ENCODE assay signal across 25 cellular contexts in genomic region chr22:32466496-32466895, GRCh38. TPM values are rescaled to one million over a fixed set of nuclear protein-coding genes. Genes with fewer than 3 reads are reported as not detected.
DNase-seq lines count a peak whose midpoint lies in the region; FAIRE-seq and TF ChIP-seq lines count a peak whose summit lies in the region.
"Had no signal": no experiment of that assay in that cellular context is flagged by ENCODE, and none has a peak within 500 bp of the region (broad histone marks: within the 10 kb centered on the region; RNA-seq: fewer than 3 reads in every experiment).

No MANE protein-coding gene starts in this region.

- H3K4me1 Mint-ChIP-seq in progenitor cell of endocrine pancreas (ENCODE audit: low read depth), result no peaks in the 10 kb centered on the region
- H3K4me1 Mint-ChIP-seq: B cell, GM23338 had no signal

- H3K4me3 ChIP-seq in HEK293 (ENCODE audit: low read depth, low read length), result no peak overlapping the region
- no peak overlapping the region for H3K4me3 ChIP-seq in epithelial cell of esophagus (ENCODE audit: low read length)
- H3K4me3 ChIP-seq in transverse colon, result no peak overlapping the region
- H3K4me3 ChIP-seq: A549, GM23338, SJCRH30 had no signal

- TF ChIP-seq CTCF in HEK293 (tag by site-specific recombination; IDR thresholded peaks at IDR 0.05) (no peak), epithelial cell of esophagus (IDR thresholded peaks at IDR 0.05; ENCODE audit: insufficient read depth, low read depth, low read length, missing control alignments) (no peak), progenitor cell of endocrine pancreas (IDR thresholded peaks at IDR 0.05; ENCODE audit: unreplicated experiment) (no peak), transverse colon (IDR thresholded peaks at IDR 0.05) (no peak)

- DNase-seq in RCC 7860 (ENCODE audit: low spot score) (peak; percentile 71), epithelial cell of esophagus (ENCODE audit: low read depth) (peak; percentile 43), urothelium cell line (ENCODE audit: low spot score) (peak; percentile 50), progenitor cell of endocrine pancreas (ENCODE audit: low spot score, unreplicated experiment) (no peak), transverse colon (no peak)
- no peak for DNase-seq in stimulated activated CD4-positive, alpha-beta T cell treated with anti-CD3 and anti-CD28 coated beads, Interleukin-12 subunit alpha, Interleukin-12 subunit beta, amount 100 ng/mL, for 4 hours
- DNase-seq: DMS 273 treated with DMSO at 0.1 percent for 48 hours, DMS79 treated with DMSO at 0.1 percent for 48 hours, HCEC 1CT, Kasumi-1, MM.1S, NCI-H1092, NCI-H1436, NCI-H187 treated with DMSO at 0.1 percent for 48 hours, NCI-H2107, NCI-H510A, NCI-H748 treated with DMSO at 0.1 percent for 48 hours, SJCRH30 had no signal

- in situ Hi-C loops in transverse colon (cut with MboI; ENCODE audit: low pct_ligation_motif_present in 1 of 4, low pct_unique_long_range_greater_than_20kb in 1 of 4, low sequenced_read_pairs in 3 of 4), result loop anchor here in 3 of 4 donors (25.0 kb wide), 2 partner anchors 479 to 504 kb away; no protein-coding TSS in a partner anchor

- CTCF ChIA-PET in HEK293 (lab: Yijun Ruan, JAX), result interaction anchor here (0.5 to 0.9 kb wide), 3 partner anchors 55 to 405 kb away, joined by 3 to 4 read pairs (median 3); partner anchors contain the start of gene RTCB

- H3K36me3 ChIP-seq in HEK293 (ENCODE audit: control insufficient read depth in 2 of 2, insufficient read depth in 1 of 2, low read length in 2 of 2) (no peaks in the 10 kb centered on the region), transverse colon (no peaks in the 10 kb centered on the region)
- H3K36me3 ChIP-seq: SJCRH30 had no signal

- TF ChIP-seq EP300 in transverse colon (IDR thresholded peaks at IDR 0.05; ENCODE audit: low read depth), result no peak

- H3K27ac ChIP-seq in HEK293 (ENCODE audit: extremely low read depth, low read depth, low read length), result no peak overlapping the region
- no peak overlapping the region for H3K27ac ChIP-seq in transverse colon
- H3K27ac ChIP-seq: A549, SJCRH30 had no signal

- no peak for FAIRE-seq in RCC 7860 (lab: Jason Lieb, UNC)
- FAIRE-seq in urothelium cell line (lab: Jason Lieb, UNC), result no peak
- FAIRE-seq: A549, GM12892 had no signal

- H3K4me1 ChIP-seq in HEK293 (ENCODE audit: control insufficient read depth, insufficient read depth, low read length) (0 out of 2 replicates have a peak, but pooled peaks cover 2% of the 10 kb centered on the region), transverse colon (no peaks in the 10 kb centered on the region)
- H3K4me1 ChIP-seq: SJCRH30 had no signal

- TF ChIP-seq POLR2A in transverse colon (IDR thresholded peaks at IDR 0.05), result no peak

- H3K9me3 ChIP-seq in HEK293 (ENCODE audit: control insufficient read depth, insufficient read depth, low read depth, low read length) (no peaks in the 10 kb centered on the region), transverse colon (no peaks in the 10 kb centered on the region)
- H3K9me3 ChIP-seq: A549, SJCRH30 had no signal

- H3K27me3 ChIP-seq in transverse colon, result peaks cover 32% of the 10 kb centered on the region
- H3K27me3 ChIP-seq: SJCRH30 had no signal

- peaks cover 48% of the 10 kb centered on the region for H3K27me3 Mint-ChIP-seq in progenitor cell of endocrine pancreas

- 74 to 77% methylated on average over 8 of the region's 8 CpGs for WGBS in transverse colon (ENCODE audit: low coverage in 1 of 2), 2 donors

- no peak overlapping the region for H3K27ac Mint-ChIP-seq in progenitor cell of endocrine pancreas
- H3K27ac Mint-ChIP-seq: B cell, CD14-positive monocyte, GM23338 had no signal

- POLR2A ChIA-PET in HEK293 (lab: Yijun Ruan, JAX), result interaction anchor here (0.5 kb wide), 1 partner anchor 483 kb away, joined by 3 read pairs; no protein-coding TSS in a partner anchor

- H3K36me3 Mint-ChIP-seq in progenitor cell of endocrine pancreas (ENCODE audit: insufficient read depth), result no peaks in the 10 kb centered on the region
- H3K36me3 Mint-ChIP-seq: CD14-positive monocyte had no signal

- intact Hi-C loops in transverse colon (cut with DNase I; ENCODE audit: low total_unique reads), result no loop called here

- H3K9me3 Mint-ChIP-seq in progenitor cell of endocrine pancreas (ENCODE audit: low read depth), result no peaks in the 10 kb centered on the region
- H3K9me3 Mint-ChIP-seq: CD14-positive monocyte, GM23338 had no signal

- no peak overlapping the region for H3K4me3 Mint-ChIP-seq in progenitor cell of endocrine pancreas (ENCODE audit: low read depth)
- H3K4me3 Mint-ChIP-seq: B cell, CD14-positive monocyte, GM23338 had no signal

TF ChIP-seq in HEK293, 187 proteins besides CTCF, POLR2A, EP300 and RAD21 (continues in another document):
- TF ChIP-seq ZNF48 (tag by site-specific recombination; IDR thresholded peaks at IDR 0.05) (no peak), ZNF664 (tag by site-specific recombination; IDR thresholded peaks at IDR 0.05) (no peak), ZFHX2 (tag by site-specific recombination; conservative IDR thresholded peaks at IDR 0.05) (0 out of 2 replicates have a peak, but pooled peaks have one; percentile 14), FEZF1 (tag by site-specific recombination; IDR thresholded peaks at IDR 0.05) (no peak), ZNF677 (tag by site-specific recombination; IDR thresholded peaks at IDR 0.05) (no peak), ZNF121 (tag by site-specific recombination; IDR thresholded peaks at IDR 0.05) (no peak), ZNF571 (tag by site-specific recombination; IDR thresholded peaks at IDR 0.05) (no peak), ZNF354C (tag by site-specific recombination; IDR thresholded peaks at IDR 0.05; ENCODE audit: borderline replicate concordance, low read depth) (no peak), EGR2 (tag by site-specific recombination; IDR thresholded peaks at IDR 0.05; ENCODE audit: low read depth) (peak; percentile 23; the same call in 1 of the 2 replicates), OVOL3 (tag by site-specific recombination; IDR thresholded peaks at IDR 0.05) (no peak), ZNF184 (tag by site-specific recombination; IDR thresholded peaks at IDR 0.05) (no peak), GLI4 (tag by site-specific recombination; IDR thresholded peaks at IDR 0.05) (no peak), ZNF350 (tag by site-specific recombination; IDR thresholded peaks at IDR 0.05) (no peak), ZNF785 (tag by site-specific recombination; IDR thresholded peaks at IDR 0.05) (no peak), HOXC10 (CRISPR knock-in tag; IDR thresholded peaks at IDR 0.05) (no peak), ZBTB21 (tag by site-specific recombination; IDR thresholded peaks at IDR 0.05) (no peak), GLIS2 (tag by site-specific recombination; IDR thresholded peaks at IDR 0.05) (no peak), ZNF560 (tag by site-specific recombination; IDR thresholded peaks at IDR 0.05; ENCODE audit: borderline replicate concordance) (no peak), PRDM1 (tag by site-specific recombination; IDR thresholded peaks at IDR 0.05) (0 out of 2 replicates have a peak, but pooled peaks have one; percentile 32), ZNF37A (tag by site-specific recombination; IDR thresholded peaks at IDR 0.05) (no peak), OSR2 (tag by site-specific recombination; IDR thresholded peaks at IDR 0.05) (peak; percentile 62), ZNF133 (tag by site-specific recombination; IDR thresholded peaks at IDR 0.05) (no peak), ZNF324 (tag by site-specific recombination; IDR thresholded peaks at IDR 0.05) (no peak), ZNF555 (tag by site-specific recombination; conservative IDR thresholded peaks at IDR 0.05) (no peak)
- TF ChIP-seq, protein P1, sequence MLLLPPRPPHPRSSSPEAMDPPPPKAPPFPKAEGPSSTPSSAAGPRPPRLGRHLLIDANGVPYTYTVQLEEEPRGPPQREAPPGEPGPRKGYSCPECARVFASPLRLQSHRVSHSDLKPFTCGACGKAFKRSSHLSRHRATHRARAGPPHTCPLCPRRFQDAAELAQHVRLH (tag by site-specific recombination; IDR thresholded peaks at IDR 0.05), result no peak
- TF ChIP-seq, protein P2, sequence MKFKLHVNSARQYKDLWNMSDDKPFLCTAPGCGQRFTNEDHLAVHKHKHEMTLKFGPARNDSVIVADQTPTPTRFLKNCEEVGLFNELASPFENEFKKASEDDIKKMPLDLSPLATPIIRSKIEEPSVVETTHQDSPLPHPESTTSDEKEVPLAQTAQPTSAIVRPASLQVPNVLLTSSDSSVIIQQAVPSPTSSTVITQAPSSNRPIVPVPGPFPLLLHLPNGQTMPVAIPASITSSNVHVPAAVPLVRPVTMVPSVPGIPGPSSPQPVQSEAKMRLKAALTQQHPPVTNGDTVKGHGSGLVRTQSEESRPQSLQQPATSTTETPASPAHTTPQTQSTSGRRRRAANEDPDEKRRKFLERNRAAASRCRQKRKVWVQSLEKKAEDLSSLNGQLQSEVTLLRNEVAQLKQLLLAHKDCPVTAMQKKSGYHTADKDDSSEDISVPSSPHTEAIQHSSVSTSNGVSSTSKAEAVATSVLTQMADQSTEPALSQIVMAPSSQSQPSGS (tag by site-specific recombination; IDR thresholded peaks at IDR 0.05; ENCODE audit: low read depth), result 0 out of 2 replicates have a peak, but pooled peaks have one; percentile 27
- TF ChIP-seq, protein P3, sequence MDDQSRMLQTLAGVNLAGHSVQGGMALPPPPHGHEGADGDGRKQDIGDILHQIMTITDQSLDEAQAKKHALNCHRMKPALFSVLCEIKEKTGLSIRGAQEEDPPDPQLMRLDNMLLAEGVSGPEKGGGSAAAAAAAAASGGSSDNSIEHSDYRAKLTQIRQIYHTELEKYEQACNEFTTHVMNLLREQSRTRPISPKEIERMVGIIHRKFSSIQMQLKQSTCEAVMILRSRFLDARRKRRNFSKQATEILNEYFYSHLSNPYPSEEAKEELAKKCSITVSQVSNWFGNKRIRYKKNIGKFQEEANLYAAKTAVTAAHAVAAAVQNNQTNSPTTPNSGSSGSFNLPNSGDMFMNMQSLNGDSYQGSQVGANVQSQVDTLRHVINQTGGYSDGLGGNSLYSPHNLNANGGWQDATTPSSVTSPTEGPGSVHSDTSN (CRISPR knock-in tag; IDR thresholded peaks at IDR 0.05), result no peak

RNA-seq across cellular contexts. Expression of gene BPIFC, which starts 2.2 kb away (rescaled TPM):
- total RNA-seq in progenitor cell of endocrine pancreas (not detected in 2 replicates), transverse colon (not detected)
- total RNA-seq: B cell, G401, GM23338, SJCRH30 had no signal

RNA-seq across cellular contexts. Expression of gene FBXO7, which starts 8.1 kb away (rescaled TPM):
- total RNA-seq in progenitor cell of endocrine pancreas (86.4 and 87.2 TPM in 2 replicates), transverse colon (10 to 100 TPM; 70.3 to 80.1 (median 76.4) TPM)

RNA-seq across cellular contexts. Expression of gene RTCB, which starts 54.4 kb away (rescaled TPM):
- total RNA-seq in progenitor cell of endocrine pancreas, result 97.3 and 101 TPM in 2 replicates
- 100 to 1,000 TPM in 1 of 4 donors, 10 to 100 TPM in 3; 55.4 to 104 (median 84.0) TPM for total RNA-seq in transverse colon

Comparison
In these comparisons a context has a peak if more than half of its experiments do, and no peak if none do; other contexts are left out.
1. DNase-seq: peak in RCC 7860 (single experiment), epithelial cell of esophagus (single experiment) and urothelium cell line (single experiment); none in progenitor cell of endocrine pancreas (single experiment), stimulated activated CD4-positive, alpha-beta T cell treated with anti-CD3 and anti-CD28 coated beads, Interleukin-12 subunit alpha, Interleukin-12 subunit beta, amount 100 ng/mL, for 4 hours (single experiment) and transverse colon (single experiment).